ENCODE assay signal across 16 cellular contexts in genomic region chr14:104855532-104856090, GRCh38. TPM values are rescaled to one million over a fixed set of nuclear protein-coding genes. Genes with fewer than 3 reads are reported as not detected.
"Had no signal": no experiment of that assay in that cellular context is flagged by ENCODE, and none has a peak within 500 bp of the region (broad histone marks: within the 10 kb centered on the region; RNA-seq: fewer than 3 reads in every experiment).

No MANE protein-coding gene starts in this region.

- FAIRE-seq: endothelial cell of umbilical vein, pancreas, TTC549 had no signal

- ATAC-seq: activated naive CD4-positive, alpha-beta T cell treated with anti-CD3 and anti-CD28 coated beads, Interleukin-2, amount 50 U/mL, for 72 hours; body of pancreas; gastrocnemius medialis; stimulated activated naive B cell treated with anti-CD40 and anti-IgM and Interleukin-4, amounts not matched to agents 10 μg/mL and 1 μg/mL and 100 μg/mL, for 72 hours had no signal

- DNase-seq: activated CD4-positive, alpha-beta T cell treated with anti-CD3 and anti-CD28 coated beads, Interleukin-2, amount 10 ng/mL, durations not matched to agents 7 days and 5 days; activated CD4-positive, CD25-positive, alpha-beta regulatory T cell; activated T-cell treated with anti-CD3 and anti-CD28 coated beads, Interleukin-2, amount 50 U/mL, for 1 hour; amniotic stem cell; body of pancreas; central memory CD4-positive, alpha-beta T cell; effector CD4-positive, alpha-beta T cell; gastrocnemius medialis; stimulated activated naive B cell treated with anti-CD40 and anti-IgM and Interleukin-4, amounts not matched to agents 10 μg/mL and 1 μg/mL and 100 μg/mL, for 72 hours had no signal

- H3K27ac ChIP-seq: body of pancreas, coronary artery, gastrocnemius medialis, pancreas, skin epidermis had no signal

- H3K4me1 ChIP-seq: body of pancreas, gastrocnemius medialis, pancreas had no signal

- H3K9me3 ChIP-seq: body of pancreas, gastrocnemius medialis, pancreas had no signal

- H3K4me3 ChIP-seq: body of pancreas, coronary artery, gastrocnemius medialis, pancreas, skin epidermis had no signal

- H3K36me3 ChIP-seq: gastrocnemius medialis, pancreas had no signal

RNA-seq across cellular contexts. Expression of gene ZBTB42, which starts 54.7 kb away (rescaled TPM):
- polyA plus RNA-seq: neural cell had no signal
